In the genomic region with DNA sequence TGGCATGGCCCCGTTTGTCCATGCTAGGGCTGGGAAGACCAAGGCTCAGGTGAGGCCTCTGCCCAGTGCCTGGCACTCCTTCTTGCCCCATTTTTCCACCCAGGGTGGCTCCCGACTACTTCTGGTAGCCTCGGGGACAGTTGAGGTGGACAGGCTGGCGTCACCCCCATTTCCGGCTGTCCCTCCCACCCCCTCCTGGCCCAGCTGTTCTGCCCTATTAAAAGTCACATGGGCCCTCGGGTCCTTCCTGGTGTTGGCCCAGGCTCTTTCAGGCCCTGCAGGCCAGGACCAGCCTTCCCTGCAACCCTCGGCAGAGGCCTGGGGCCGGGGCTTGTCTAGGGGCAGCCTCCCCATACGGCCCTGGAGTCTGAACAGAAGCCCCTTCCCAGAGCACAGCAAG, we compare ENCODE assay signal across 12 cellular contexts. TPM values are rescaled to one million over a fixed set of nuclear protein-coding genes. Genes with fewer than 3 reads are reported as not detected.
A peak's percentile ranks its signal among the peaks of the same experiment; 100 is the strongest.
DNase-seq lines count a peak whose midpoint lies in the region; ATAC-seq and TF ChIP-seq lines count a peak whose summit lies in the region.
"Had no signal": no experiment of that assay in that cellular context is flagged by ENCODE, and none has a peak within 500 bp of the region (broad histone marks: within the 10 kb centered on the region; RNA-seq: fewer than 3 reads in every experiment).

No MANE protein-coding gene starts in this region.

- 28 to 40% methylated on average over 9 of the region's 9 CpGs for WGBS in heart right ventricle, 2 donors
- 38 to 47% (median 41%) methylated on average over 9 of the region's 9 CpGs for WGBS in ovary, 3 donors

- peaks cover 66% of the 10 kb centered on the region for H3K4me1 Mint-ChIP-seq in CD4-positive, alpha-beta T cell (ENCODE audit: low read depth)

- no peaks in the 10 kb centered on the region for H3K27me3 Mint-ChIP-seq in CD4-positive, alpha-beta T cell

- peak in 3 of 8 donors; percentile 1 to 13 (median 8) for ATAC-seq in heart right ventricle
- ATAC-seq in Right ventricle myocardium inferior: no peak
- ATAC-seq in CD4-positive, alpha-beta T cell (ENCODE audit: poor library complexity): no peak
- no peak for ATAC-seq in GM21576 (IDR thresholded peaks at IDR 0.05; ENCODE audit: unreplicated experiment)
- no peak for ATAC-seq in left lobe of liver

- no peak overlapping the region for H3K27ac Mint-ChIP-seq in CD4-positive, alpha-beta T cell

- TF ChIP-seq CTCF in heart right ventricle (IDR thresholded peaks at IDR 0.05) (no peak), ovary (IDR thresholded peaks at IDR 0.05) (no peak)
- TF ChIP-seq CTCF in CD4-positive, alpha-beta T cell (IDR thresholded peaks at IDR 0.05): no peak

- no peak for TF ChIP-seq EP300 in ovary (IDR thresholded peaks at IDR 0.05)

- no peak for TF ChIP-seq POLR2A in ovary (IDR thresholded peaks at IDR 0.05)

- H3K27ac ChIP-seq in heart right ventricle (peak overlapping the region in 9 of 10 donors; percentile 59 to 79 (median 67)), epithelial cell of prostate (peak overlapping the region; percentile 14), ovary (peak overlapping the region; percentile 4 to 40)
- no peak overlapping the region for H3K27ac ChIP-seq in CD4-positive, alpha-beta T cell (ENCODE audit: low read depth, low read length)
- H3K27ac ChIP-seq: neutrophil had no signal

- H3K4me3 ChIP-seq in heart right ventricle (no peak overlapping the region), ovary (no peak overlapping the region)

- H3K27me3 ChIP-seq in heart right ventricle (no peaks in the 10 kb centered on the region), ovary (no peaks in the 10 kb centered on the region)
- no peaks in the 10 kb centered on the region for H3K27me3 ChIP-seq in CD4-positive, alpha-beta T cell (ENCODE audit: control insufficient read depth, insufficient read depth, low read length)
- H3K27me3 ChIP-seq: neutrophil had no signal

- POLR2A ChIA-PET in CD4-positive, alpha-beta T cell (lab: Charles Lee): interaction anchor here (0.6 to 3.5 kb wide), 4 partner anchors 9 to 277 kb away, joined by 3 to 47 read pairs (median 12); a partner anchor contains a TSS

- no peaks in the 10 kb centered on the region for H3K9me3 Mint-ChIP-seq in CD4-positive, alpha-beta T cell

- intact Hi-C loops in heart right ventricle (cut with DNase I): no loop called here
- intact Hi-C loops in Right ventricle myocardium inferior (cut with DNase I): no loop called here
- intact Hi-C loops in ovary (cut with DNase I): no loop called here
- intact Hi-C loops in CD4-positive, alpha-beta T cell (cut with DNase I, micrococcal nuclease): no loop called here

- CTCF ChIA-PET in CD4-positive, alpha-beta T cell (lab: Charles Lee): interaction anchor here (0.7 to 1.5 kb wide), 3 partner anchors 13 to 15 kb away, joined by 3 to 5 read pairs (median 4); a partner anchor contains a TSS

- H3K4me1 ChIP-seq in heart right ventricle (peaks cover 76 to 98% (median 89%) of the 10 kb centered on the region in 9 donors), ovary (ENCODE audit: insufficient read depth) (peaks cover 66% of the 10 kb centered on the region)

- DNase-seq in heart right ventricle (peak in 1 of 2 donors; percentile 16), Right ventricle myocardium inferior (ENCODE audit: missing footprints) (no peak), epithelial cell of prostate (ENCODE audit: low read depth, low spot score) (no peak), ovary (no peak), islet precursor cell (no peak), left lobe of liver (ENCODE audit: low spot score) (no peak)
- DNase-seq in CD4-positive, alpha-beta T cell: no peak
- DNase-seq: activated effector memory CD4-positive, alpha-beta T cell treated with Interleukin-2 at 50 U/mL for 16 hours; NCI-H1694 treated with DMSO at 0.1 percent for 48 hours had no signal

- H3K9me3 ChIP-seq in heart right ventricle (no peaks in the 10 kb centered on the region), ovary (no peaks in the 10 kb centered on the region)
- H3K9me3 ChIP-seq in CD4-positive, alpha-beta T cell (ENCODE audit: control insufficient read depth, low read length): no peaks in the 10 kb centered on the region
- H3K9me3 ChIP-seq: neutrophil had no signal

- H3K4me3 Mint-ChIP-seq in CD4-positive, alpha-beta T cell: no peak overlapping the region

- H3K36me3 ChIP-seq in heart right ventricle (peaks cover 0 to 56% (median 1%) of the 10 kb centered on the region in 9 donors), ovary (no peaks in the 10 kb centered on the region)
- H3K36me3 ChIP-seq: neutrophil had no signal

- H3K36me3 Mint-ChIP-seq in CD4-positive, alpha-beta T cell (ENCODE audit: low read depth): peaks cover 19% of the 10 kb centered on the region

RNA-seq across cellular contexts. Expression of a gene that starts 9.5 kb away (rescaled TPM):
- total RNA-seq in heart right ventricle: 100 to 1,000 TPM; 461 to 959 (median 513) TPM
- 100 to 1,000 TPM; 346 to 588 TPM for polyA plus RNA-seq in heart right ventricle
- total RNA-seq in Right ventricle myocardium inferior: 531 TPM
- 100 to 1,000 TPM; 206 to 723 (median 541) TPM for total RNA-seq in ovary
- polyA plus RNA-seq in ovary: 100 to 1,000 TPM; 365 to 661 TPM
- total RNA-seq in CD4-positive, alpha-beta T cell: 100 to 1,000 TPM; 181 to 183 TPM
- total RNA-seq in left lobe of liver: 564 TPM

RNA-seq across cellular contexts. Expression of a gene that starts 14.0 kb away (rescaled TPM):
- 10 to 100 TPM; 22.0 to 46.4 (median 29.2) TPM for total RNA-seq in heart right ventricle
- polyA plus RNA-seq in heart right ventricle: 10 to 100 TPM; 56.0 to 72.3 TPM
- total RNA-seq in Right ventricle myocardium inferior: 31.4 TPM
- total RNA-seq in ovary: 10 to 100 TPM; 37.1 to 73.4 (median 49.4) TPM
- 10 to 100 TPM in 1 of 2 donors, 1 to 10 TPM in 1; 1.3 to 41.7 TPM for polyA plus RNA-seq in ovary
- total RNA-seq in CD4-positive, alpha-beta T cell: 10 to 100 TPM; 47.5 to 50.0 TPM
- 24.8 TPM for total RNA-seq in left lobe of liver

RNA-seq across cellular contexts. Expression of a gene that starts 57.7 kb away (rescaled TPM):
- total RNA-seq in heart right ventricle (not detected), Right ventricle myocardium inferior (not detected), ovary (under 1 TPM in 2 of 7 donors, not detected in 5; 0.08 to 0.11 TPM), left lobe of liver (not detected)
- polyA plus RNA-seq in heart right ventricle (not detected), ovary (under 1 TPM in 1 of 2 donors, not detected in 1; 0.05 TPM)
- 1 to 10 TPM in 1 of 2 experiments, under 1 TPM in 1; 0.91 to 1.3 TPM for total RNA-seq in CD4-positive, alpha-beta T cell
- total RNA-seq: dermis blood vessel endothelial cell had no signal

RNA-seq across cellular contexts. Expression of a gene that starts 58.2 kb away (rescaled TPM):
- total RNA-seq in heart right ventricle (10 to 100 TPM; 28.9 to 48.2 (median 36.4) TPM), Right ventricle myocardium inferior (40.0 TPM), ovary (1 to 10 TPM; 1.4 to 9.7 (median 3.8) TPM), left lobe of liver (2.1 TPM)
- polyA plus RNA-seq in heart right ventricle (10 to 100 TPM; 19.9 to 27.6 TPM), ovary (10 to 100 TPM in 1 of 2 donors, 1 to 10 TPM in 1; 2.5 to 17.2 TPM)
- 10 to 100 TPM; 31.3 to 33.1 TPM for total RNA-seq in CD4-positive, alpha-beta T cell
